In genomic region chr4:152007108-152007507, GRCh38 we compare ENCODE assay signal across 26 cellular contexts.
"Had no signal": no experiment of that assay in that cellular context is flagged by ENCODE, and none has a peak within 500 bp of the region (broad histone marks: within the 10 kb centered on the region; RNA-seq: fewer than 3 reads in every experiment).

No MANE protein-coding gene starts in this region.

- H3K4me1 ChIP-seq: parathyroid adenoma, psoas muscle, right lobe of liver, tibial artery, upper lobe of right lung had no signal

- H3K4me3 ChIP-seq: left ventricle myocardium inferior, lung, neural progenitor cell, psoas muscle, right atrium auricular region, right lobe of liver, smooth muscle cell, stomach, suprapubic skin, thoracic aorta, tibial artery, upper lobe of right lung had no signal

- H3K9me3 Mint-ChIP-seq: mesothelial cell of epicardium; naive B cell; natural killer cell; nephron progenitor cell; stimulated activated naive B cell treated with anti-CD40 and anti-IgM and Interleukin-4, amounts not matched to agents 10 μg/mL and 1 μg/mL and 100 μg/mL, for 72 hours had no signal

- H3K9me3 ChIP-seq: left ventricle myocardium inferior, neutrophil, psoas muscle, right atrium auricular region, right lobe of liver, stomach, suprapubic skin, thoracic aorta, tibial artery, upper lobe of right lung had no signal

- H3K27ac Mint-ChIP-seq: mesothelial cell of epicardium; naive B cell; natural killer cell; nephron progenitor cell; neural progenitor cell; stimulated activated naive B cell treated with anti-CD40 and anti-IgM and Interleukin-4, amounts not matched to agents 10 μg/mL and 1 μg/mL and 100 μg/mL, for 72 hours had no signal

- H3K36me3 Mint-ChIP-seq: mesothelial cell of epicardium; naive B cell; natural killer cell; neural progenitor cell; stimulated activated naive B cell treated with anti-CD40 and anti-IgM and Interleukin-4, amounts not matched to agents 10 μg/mL and 1 μg/mL and 100 μg/mL, for 72 hours had no signal

- H3K27me3 ChIP-seq: neural progenitor cell, right atrium auricular region, right lobe of liver, suprapubic skin, tibial artery had no signal

- H3K27me3 Mint-ChIP-seq: stimulated activated naive B cell treated with anti-CD40 and anti-IgM and Interleukin-4, amounts not matched to agents 10 μg/mL and 1 μg/mL and 100 μg/mL, for 72 hours had no signal

- H3K36me3 ChIP-seq: left ventricle myocardium inferior, neural progenitor cell, neutrophil, right atrium auricular region, right lobe of liver, stomach, suprapubic skin, thoracic aorta, tibial artery, upper lobe of right lung had no signal

- H3K4me3 Mint-ChIP-seq: mesothelial cell of epicardium; naive B cell; natural killer cell; nephron progenitor cell; neural progenitor cell; stimulated activated naive B cell treated with anti-CD40 and anti-IgM and Interleukin-4, amounts not matched to agents 10 μg/mL and 1 μg/mL and 100 μg/mL, for 72 hours had no signal

- H3K27ac ChIP-seq: left ventricle myocardium inferior, neural progenitor cell, neutrophil, parathyroid adenoma, psoas muscle, right atrium auricular region, right lobe of liver, stomach, suprapubic skin, thoracic aorta, tibial artery, upper lobe of right lung had no signal

- DNase-seq: left ventricle myocardium inferior; mesendoderm; naive B cell; natural killer cell; nephron progenitor cell; occipital lobe; psoas muscle; right lobe of liver; stimulated activated CD4-positive, alpha-beta T cell treated with anti-CD3 and anti-CD28 coated beads, Interleukin-1b, Interleukin-23, amount 100 ng/mL, for 48 hours; stimulated activated CD4-positive, alpha-beta T cell treated with anti-CD3 and anti-CD28 coated beads, Interleukin-2, amount 100 ng/mL, for 48 hours; stimulated activated CD4-positive, alpha-beta T cell treated with anti-CD3 and anti-CD28 coated beads, Interleukin-4, amount 100 ng/mL, for 4 hours; stimulated activated naive B cell treated with anti-CD40 and anti-IgM and Interleukin-4, amounts not matched to agents 10 μg/mL and 1 μg/mL and 100 μg/mL, for 72 hours; stimulated activated naive CD8-positive, alpha-beta T cell treated with anti-CD3 and anti-CD28 coated beads, Interleukin-15, Interleukin-2, amounts not matched to agents 100 U/mL and 50 U/mL, for 24 hours; stomach; tibial artery; trophoblast cell; upper lobe of right lung had no signal
